Comparison of ENCODE assay signal across 23 cellular contexts in genomic region chr13:75461314-75461713, GRCh38. TPM values are rescaled to one million over a fixed set of nuclear protein-coding genes. Genes with fewer than 3 reads are reported as not detected.
DNase-seq lines count a peak whose midpoint lies in the region; ATAC-seq, FAIRE-seq and TF ChIP-seq lines count a peak whose summit lies in the region.
"Had no signal": no experiment of that assay in that cellular context is flagged by ENCODE, and none has a peak within 500 bp of the region (broad histone marks: within the 10 kb centered on the region; RNA-seq: fewer than 3 reads in every experiment).

No MANE protein-coding gene starts in this region.

- no peak overlapping the region for H2AFZ ChIP-seq in keratinocyte (ENCODE audit: control insufficient read depth, low read length)

- no peaks in the 10 kb centered on the region for H3K9me3 Mint-ChIP-seq in CD4-positive, alpha-beta T cell

- POLR2A ChIA-PET in CD4-positive, alpha-beta T cell (lab: Charles Lee): no interaction called here

- no peak overlapping the region for H3K27ac Mint-ChIP-seq in CD4-positive, alpha-beta T cell
- H3K27ac Mint-ChIP-seq: CD4-positive, alpha-beta memory T cell had no signal

- no peaks in the 10 kb centered on the region for H4K20me1 ChIP-seq in keratinocyte (ENCODE audit: control insufficient read depth, extremely low read depth, insufficient read depth, low read length)

- in situ Hi-C loops in transverse colon (cut with MboI; ENCODE audit: low pct_ligation_motif_present in 1 of 4, low pct_unique_long_range_greater_than_20kb in 1 of 4, low sequenced_read_pairs in 3 of 4): no loop called here

- TF ChIP-seq CTCF in keratinocyte (optimal IDR thresholded peaks at IDR 0.05 in 1 of 3, IDR thresholded peaks at IDR 0.05 in 1 of 3, conservative IDR thresholded peaks at IDR 0.05 in 1 of 3; ENCODE audit: extremely low read depth in 1 of 3, insufficient read depth in 2 of 3, low read length in 3 of 3) (no peak), transverse colon (IDR thresholded peaks at IDR 0.05) (no peak)
- TF ChIP-seq CTCF in CD4-positive, alpha-beta T cell (IDR thresholded peaks at IDR 0.05): no peak

- H3K27ac ChIP-seq in keratinocyte (ENCODE audit: control insufficient read depth, insufficient read depth, low read length): no peak overlapping the region
- no peak overlapping the region for H3K27ac ChIP-seq in transverse colon
- H3K27ac ChIP-seq in CD4-positive, alpha-beta T cell (ENCODE audit: low read depth, low read length): no peak overlapping the region
- H3K27ac ChIP-seq: A549; BLaER1 treated with 17β-estradiol and CSF1 and Interleukin-3, amounts not matched to agents 10 nM and 100 nM; HL-60; SJCRH30 had no signal

- no peaks in the 10 kb centered on the region for H3K9me1 ChIP-seq in keratinocyte (ENCODE audit: control insufficient read depth, extremely low read depth, insufficient read depth, low read length)

- TF ChIP-seq EP300 in transverse colon (IDR thresholded peaks at IDR 0.05; ENCODE audit: low read depth): no peak

- peaks cover 22% of the 10 kb centered on the region for H3K79me2 ChIP-seq in keratinocyte (ENCODE audit: control insufficient read depth, insufficient read depth, low read length)

- no peak overlapping the region for H3K4me3 Mint-ChIP-seq in CD4-positive, alpha-beta T cell
- H3K4me3 Mint-ChIP-seq: CD4-positive, alpha-beta memory T cell had no signal

- peaks cover 24% of the 10 kb centered on the region for H3K27me3 Mint-ChIP-seq in CD4-positive, alpha-beta T cell

- intact Hi-C loops in transverse colon (cut with DNase I; ENCODE audit: low total_unique reads): loop anchor here (10.0 kb wide), 1 partner anchor 77 kb away; no protein-coding TSS in a partner anchor
- intact Hi-C loops in CD4-positive, alpha-beta T cell (cut with DNase I, micrococcal nuclease): no loop called here

- H3K36me3 Mint-ChIP-seq in CD4-positive, alpha-beta T cell (ENCODE audit: low read depth): no peaks in the 10 kb centered on the region
- H3K36me3 Mint-ChIP-seq: CD4-positive, alpha-beta memory T cell had no signal

- peak overlapping the region; percentile 3 for H3K4me2 ChIP-seq in keratinocyte (ENCODE audit: control insufficient read depth, extremely low read depth, insufficient read depth, low read depth, low read length)
- H3K4me2 ChIP-seq: A549; BLaER1 treated with 17β-estradiol and CSF1 and Interleukin-3, amounts not matched to agents 10 nM and 100 nM had no signal

- no peaks in the 10 kb centered on the region for H3K4me1 Mint-ChIP-seq in CD4-positive, alpha-beta T cell (ENCODE audit: low read depth)
- H3K4me1 Mint-ChIP-seq: CD4-positive, alpha-beta memory T cell had no signal

- no peak for ATAC-seq in CD4-positive, alpha-beta T cell (ENCODE audit: poor library complexity)
- ATAC-seq: A549, PC-3, Right ventricle myocardium inferior had no signal

- H3K4me3 ChIP-seq in endocrine pancreas (ENCODE audit: control insufficient read depth, insufficient read depth, low read length): peak overlapping the region; percentile 53
- H3K4me3 ChIP-seq in keratinocyte (ENCODE audit: control insufficient read depth in 2 of 3, extremely low read depth in 1 of 3, insufficient read depth in 2 of 3, low read depth in 1 of 3, low read length in 3 of 3): no peak overlapping the region
- H3K4me3 ChIP-seq in transverse colon: no peak overlapping the region
- H3K4me3 ChIP-seq: A549; BLaER1 treated with 17β-estradiol and CSF1 and Interleukin-3, amounts not matched to agents 10 nM and 100 nM; SJCRH30 had no signal

- FAIRE-seq in RCC 7860 (lab: Jason Lieb, UNC) (peak; percentile 51), keratinocyte (lab: Jason Lieb, UNC) (no peak)
- FAIRE-seq: A549 had no signal

- H3K4me1 ChIP-seq in endocrine pancreas (ENCODE audit: control insufficient read depth, insufficient read depth, low read length) (peaks cover 16% of the 10 kb centered on the region), keratinocyte (ENCODE audit: control insufficient read depth, extremely low read depth, insufficient read depth, low read length) (peaks cover 32% of the 10 kb centered on the region), transverse colon (peaks cover 4 to 24% (median 10%) of the 10 kb centered on the region in 4 donors)
- H3K4me1 ChIP-seq: SJCRH30 had no signal

- H3K9me3 ChIP-seq in endocrine pancreas (ENCODE audit: control insufficient read depth, low read length): no peaks in the 10 kb centered on the region
- H3K9me3 ChIP-seq in keratinocyte (ENCODE audit: control insufficient read depth, low read depth, low read length): peaks cover 3% of the 10 kb centered on the region
- no peaks in the 10 kb centered on the region for H3K9me3 ChIP-seq in transverse colon
- no peaks in the 10 kb centered on the region for H3K9me3 ChIP-seq in CD4-positive, alpha-beta T cell (ENCODE audit: control insufficient read depth, low read length)
- H3K9me3 ChIP-seq: A549, SJCRH30 had no signal

- TF ChIP-seq POLR2A in transverse colon (IDR thresholded peaks at IDR 0.05): no peak

- DNase-seq in EH (ENCODE audit: low read depth) (peak; percentile 25), RCC 7860 (ENCODE audit: low spot score) (no peak), keratinocyte (ENCODE audit: low read depth, low spot score) (no peak), transverse colon (no peak), NCI-H2196 (lab: John Stamatoyannopoulos, UW; ENCODE audit: unreplicated experiment) (no peak)
- DNase-seq in CD4-positive, alpha-beta T cell: no peak
- DNase-seq: AML-193; CD4-positive, alpha-beta memory T cell; DMS79 treated with DMSO at 0.1 percent for 48 hours; Karpas-422; NCI-H1092 treated with DMSO at 0.1 percent for 48 hours; NCI-H1436; NCI-H187 treated with DMSO at 0.1 percent for 48 hours; NCI-H2171 treated with DMSO at 0.1 percent for 48 hours; NCI-H524 treated with DMSO at 0.1 percent for 48 hours; NK-92 treated with Interleukin-12 subunit alpha and Interleukin-12 subunit beta, amount 100 ng/mL, for 24 hours; PC-3; SJCRH30 had no signal

- H3K27me3 ChIP-seq in endocrine pancreas (ENCODE audit: control insufficient read depth, insufficient read depth, low read length) (no peaks in the 10 kb centered on the region), keratinocyte (ENCODE audit: control insufficient read depth, extremely low read depth, insufficient read depth, low read length) (no peaks in the 10 kb centered on the region), transverse colon (no peaks in the 10 kb centered on the region)
- no peaks in the 10 kb centered on the region for H3K27me3 ChIP-seq in CD4-positive, alpha-beta T cell (ENCODE audit: control insufficient read depth, insufficient read depth, low read length)
- H3K27me3 ChIP-seq: BLaER1 treated with 17β-estradiol and CSF1 and Interleukin-3, amounts not matched to agents 10 nM and 100 nM; SJCRH30 had no signal

- H3K36me3 ChIP-seq in endocrine pancreas (ENCODE audit: control insufficient read depth, insufficient read depth, low read length): no peaks in the 10 kb centered on the region
- no peaks in the 10 kb centered on the region for H3K36me3 ChIP-seq in keratinocyte (ENCODE audit: control insufficient read depth in 2 of 2, extremely low read depth in 1 of 2, insufficient read depth in 2 of 2, low read length in 2 of 2)
- no peaks in the 10 kb centered on the region for H3K36me3 ChIP-seq in transverse colon
- H3K36me3 ChIP-seq: SJCRH30 had no signal

- CTCF ChIA-PET in CD4-positive, alpha-beta T cell (lab: Charles Lee): no interaction called here

- H3K9ac ChIP-seq in endocrine pancreas (ENCODE audit: control insufficient read depth, insufficient read depth, low read length) (no peak overlapping the region), keratinocyte (ENCODE audit: control insufficient read depth, extremely low read depth, insufficient read depth, low read length) (no peak overlapping the region)
- H3K9ac ChIP-seq: BLaER1 treated with 17β-estradiol and CSF1 and Interleukin-3, amounts not matched to agents 10 nM and 100 nM had no signal

- dilution Hi-C loops in keratinocyte (cut with MboI; ENCODE audit: extremely low pct_ligation_motif_present, low sequenced_read_pairs): no loop called here

RNA-seq across cellular contexts. Expression of gene TBC1D4, which starts 20.7 kb away (rescaled TPM):
- 14.2 to 18.7 TPM (median 16.6 TPM) in 3 replicates for polyA plus RNA-seq in keratinocyte
- 30.1 TPM for polyA plus RNA-seq in keratinocyte (2011; ENCODE audit: low read depth)
- 10.9 and 11.1 TPM in 2 replicates for polyA plus RNA-seq in keratinocyte (2011; cell fraction: cytosol; rRNA removed)
- polyA plus RNA-seq in keratinocyte (2011; cell fraction: nucleus; rRNA removed): 22.4 and 24.4 TPM in 2 replicates
- polyA plus RNA-seq in keratinocyte (2012; ENCODE audit: low replicate concordance): 6.7 and 11.5 TPM in 2 replicates
- 23.7 to 36.2 TPM (median 32.1 TPM) in 3 replicates for polyA minus RNA-seq in keratinocyte
- 21.7 TPM for polyA minus RNA-seq in keratinocyte (2011; cell fraction: cytosol; rRNA and poly(A)+ RNA removed)
- polyA minus RNA-seq in keratinocyte (2011; cell fraction: nucleus; rRNA and poly(A)+ RNA removed): 34.5 and 37.9 TPM in 2 replicates
- 10 to 100 TPM; 31.0 to 91.3 (median 46.1) TPM for total RNA-seq in transverse colon
- total RNA-seq in CD4-positive, alpha-beta T cell: 10 to 100 TPM; 37.4 to 42.0 TPM
